Comparison of ENCODE assay signal across 8 cellular contexts in the genomic region with DNA sequence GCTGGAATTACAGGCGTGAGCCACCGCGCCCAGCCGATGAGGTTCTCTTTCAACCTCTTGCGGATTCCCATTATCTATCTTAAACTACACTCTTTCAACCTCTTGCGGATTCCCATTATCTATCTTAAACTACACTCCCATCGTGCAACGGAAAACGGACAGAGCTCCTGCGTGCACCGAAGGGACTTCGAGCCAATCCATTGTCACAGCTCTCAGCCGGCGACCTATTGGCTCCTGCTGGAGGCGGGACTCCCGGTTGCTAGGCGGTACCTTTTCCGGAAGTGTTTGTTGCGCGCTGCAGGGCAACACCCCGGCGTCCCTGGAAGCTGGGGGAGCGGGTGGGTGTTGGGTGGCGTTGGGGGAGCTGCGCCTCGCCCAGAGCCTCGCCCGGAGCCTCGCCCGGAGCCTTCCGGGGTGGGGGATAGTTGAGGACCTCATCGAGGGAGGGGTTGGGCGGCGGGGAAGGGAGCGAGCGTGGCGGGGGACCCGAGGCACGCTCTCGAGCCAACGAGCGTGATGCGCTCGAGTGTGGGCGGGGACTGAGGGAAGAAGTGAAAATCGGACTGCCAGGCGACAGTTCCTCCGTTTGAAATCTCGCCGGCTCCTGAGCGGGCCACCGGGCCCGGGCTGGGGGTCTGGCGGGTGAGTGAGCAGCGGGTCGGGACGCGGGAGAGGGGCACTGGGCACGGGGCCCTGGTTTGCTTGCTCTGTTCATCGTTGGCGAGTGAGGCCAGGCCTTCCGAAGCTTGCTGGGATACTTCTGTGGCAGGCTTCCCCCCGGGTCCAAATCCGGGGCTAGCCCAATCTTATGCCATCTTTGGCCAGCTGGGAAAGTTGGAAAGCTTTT. TPM values are rescaled to one million over a fixed set of nuclear protein-coding genes. Genes with fewer than 3 reads are reported as not detected.
DNase-seq lines count a peak whose midpoint lies in the region; ATAC-seq, FAIRE-seq and TF ChIP-seq lines count a peak whose summit lies in the region.

Gene CEP164, plus strand, starts transcription at position 288 of the 847 bp plus-strand sequence. CDS start 10,733 bp downstream, outside the sequence.

- intact Hi-C loops in left cardiac atrium (cut with DNase I) (no loop called here), posterior vena cava (cut with DNase I) (no loop called here), upper lobe of right lung (cut with DNase I) (no loop called here)

- ATAC-seq in HG02852 (IDR thresholded peaks at IDR 0.05; ENCODE audit: unreplicated experiment) (peak; percentile 95), left cardiac atrium (peak; percentile 98), upper lobe of right lung (peak; percentile 99)

- no peaks in the 10 kb centered on the region for H3K27me3 ChIP-seq in upper lobe of right lung

- TF ChIP-seq POLR2A in GM12892 (IDR thresholded peaks at IDR 0.05; ENCODE audit: low read depth, low read length): peak; percentile 94

- peak within 1 kb of the TSS; percentile 88 for H3K4me3 ChIP-seq in upper lobe of right lung

- peak; percentile 99 for FAIRE-seq in GM12892 (lab: Jason Lieb, UNC)

- no peaks in the 10 kb centered on the region for H3K36me3 ChIP-seq in upper lobe of right lung

- DNase-seq in GM12892 (ENCODE audit: insufficient read length): peak; percentile 95
- DNase-seq in NCI-H146 (lab: John Stamatoyannopoulos, UW): peak; percentile 97
- DNase-seq in T-helper 1 cell: peak; percentile 86 to 97 (median 90)
- peak; percentile 97 for DNase-seq in amniotic epithelial cell (ENCODE audit: low read depth)
- DNase-seq in left cardiac atrium: peak; percentile 97
- peak; percentile 99 for DNase-seq in posterior vena cava (ENCODE audit: low spot score)
- peak; percentile 97 for DNase-seq in upper lobe of right lung

- H3K27ac ChIP-seq in upper lobe of right lung: peak within 1 kb of the TSS; percentile 97

- no peak for TF ChIP-seq CTCF in upper lobe of right lung (IDR thresholded peaks at IDR 0.05)

- H3K4me1 ChIP-seq in upper lobe of right lung: peaks cover 9% of the 10 kb centered on the region

- no peaks in the 10 kb centered on the region for H3K9me3 ChIP-seq in upper lobe of right lung

RNA-seq across cellular contexts. Expression of gene CEP164, which starts in this region (rescaled TPM):
- polyA plus RNA-seq in GM12892 (2012; ENCODE audit: missing spikeins): 15.4 TPM
- total RNA-seq in left cardiac atrium (1 to 10 TPM; 9.0 to 9.6 TPM), posterior vena cava (10 to 100 TPM; 23.1 to 28.2 TPM), upper lobe of right lung (25.2 TPM)

Comparison
In these comparisons a context has a peak if more than half of its experiments do, and no peak if none do; other contexts are left out.
1. Peak in every context shown above with its lines: DNase-seq, ATAC-seq, H3K4me3 ChIP-seq and H3K27ac ChIP-seq.